ENCODE assay signal across 8 cellular contexts in genomic region chr9:133163559-133164208, GRCh38. TPM values are rescaled to one million over a fixed set of nuclear protein-coding genes. Genes with fewer than 3 reads are reported as not detected.
DNase-seq lines count a peak whose midpoint lies in the region; ATAC-seq, FAIRE-seq and TF ChIP-seq lines count a peak whose summit lies in the region.

Gene GBGT1, minus strand, starts transcription at chr9:133163914. Its CDS starts 1,502 bp downstream, at chr9:133162412.

- H3K4me3 ChIP-seq in RWPE2 (ENCODE audit: severe bottlenecking): peak within 1 kb of the TSS; percentile 42
- peak within 1 kb of the TSS; percentile 60 for H3K4me3 ChIP-seq in cardiac fibroblast (replicated peaks in 1 of 2; ENCODE audit: low read depth in 2 of 2, low read length in 2 of 2)
- H3K4me3 ChIP-seq in kidney (ENCODE audit: low read length in 2 of 2): peak within 1 kb of the TSS in 1 of 2 donors; percentile 58

- H3K36me3 ChIP-seq in RWPE2 (ENCODE audit: low read depth) (no peaks in the 10 kb centered on the region), kidney (ENCODE audit: control insufficient read depth in 1 of 2, insufficient read depth in 2 of 2, low read length in 2 of 2) (no peaks in the 10 kb centered on the region)

- no peaks in the 10 kb centered on the region for H3K9me3 ChIP-seq in RWPE2 (ENCODE audit: severe bottlenecking)
- H3K9me3 ChIP-seq in kidney (ENCODE audit: control insufficient read depth in 1 of 2, low read length in 2 of 2): no peaks in the 10 kb centered on the region

- peak within 1 kb of the TSS; percentile 38 to 46 for H3K9ac ChIP-seq in kidney (ENCODE audit: low read length in 2 of 2)

- H3K27me3 ChIP-seq in RWPE2 (ENCODE audit: insufficient read depth, poor library complexity, severe bottlenecking): peaks cover 7% of the 10 kb centered on the region

- H3K27ac ChIP-seq in RWPE2 (ENCODE audit: poor library complexity, severe bottlenecking) (no peak within 1 kb of the TSS), kidney (ENCODE audit: low read depth in 2 of 2, low read length in 2 of 2) (peak within 1 kb of the TSS; percentile 28 to 32)

- no peak for FAIRE-seq in kidney (lab: Jason Lieb, UNC)

- TF ChIP-seq CTCF in RWPE2 (IDR thresholded peaks at IDR 0.05; ENCODE audit: poor library complexity, severe bottlenecking) (no peak), cardiac fibroblast (IDR thresholded peaks at IDR 0.05; ENCODE audit: low read depth, low read length) (no peak), kidney (IDR thresholded peaks at IDR 0.05; ENCODE audit: borderline replicate concordance, extremely low read depth, insufficient read depth) (no peak)

- ATAC-seq in GM19438 (IDR thresholded peaks at IDR 0.05; ENCODE audit: low read depth, unreplicated experiment) (peak; percentile 47), RWPE2 (ENCODE audit: low read depth) (peak; percentile 49), GM19351 (IDR thresholded peaks at IDR 0.05; ENCODE audit: unreplicated experiment) (no peak), GM19463 (IDR thresholded peaks at IDR 0.05; ENCODE audit: unreplicated experiment) (no peak)

- peak in 8 of 14 donors; percentile 11 to 67 (median 37) for DNase-seq in C1 segment of cervical spinal cord (lab: John Stamatoyannopoulos, UW)
- no peak for DNase-seq in RWPE2 (ENCODE audit: low spot score)
- DNase-seq in cardiac fibroblast (ENCODE audit: low read depth in 2 of 2): peak; percentile 35 to 36
- DNase-seq in kidney: peak; percentile 89
- DNase-seq in stimulated activated CD8-positive, alpha-beta memory T cell treated with anti-CD3 and anti-CD28 coated beads, Interleukin-4, amount 100 ng/mL, for 48 hours: peak; percentile 58

- intact Hi-C loops in kidney (cut with DNase I): no loop called here

- H3K4me1 ChIP-seq in RWPE2 (ENCODE audit: insufficient read depth, poor library complexity, severe bottlenecking) (no peaks in the 10 kb centered on the region), kidney (ENCODE audit: control insufficient read depth in 1 of 2, insufficient read depth in 1 of 2, low read depth in 1 of 2, low read length in 2 of 2) (peaks cover 0 to 6% of the 10 kb centered on the region in 2 donors)

RNA-seq across cellular contexts. Expression of gene GBGT1, which starts in this region (rescaled TPM):
- total RNA-seq in kidney: 21.6 TPM
- polyA plus RNA-seq in kidney (ENCODE audit: insufficient read depth, low read depth, low replicate concordance): 7.9 TPM

Comparison
In these comparisons a context has a peak if more than half of its experiments do, and no peak if none do; other contexts are left out.
1. ATAC-seq: peak in GM19438 (single experiment) and RWPE2 (single experiment); none in GM19351 (single experiment) and GM19463 (single experiment).